In genomic region chr11:19646308-19646707, GRCh38 we compare ENCODE assay signal across 19 cellular contexts.
"Had no signal": no experiment of that assay in that cellular context is flagged by ENCODE, and none has a peak within 500 bp of the region (broad histone marks: within the 10 kb centered on the region; RNA-seq: fewer than 3 reads in every experiment).

No MANE protein-coding gene starts in this region.

- H3K9me3 ChIP-seq: adrenal gland, colonic mucosa, esophagus squamous epithelium, gastrocnemius medialis, left lung, tibial nerve, vagina had no signal

- H3K4me1 ChIP-seq: colonic mucosa had no signal

- H3K36me3 ChIP-seq: adrenal gland, colonic mucosa, esophagus squamous epithelium, gastrocnemius medialis, left lung, tibial nerve, vagina had no signal

- DNase-seq: activated CD4-positive, alpha-beta memory T cell treated with anti-CD3 and anti-CD28 coated beads, Interleukin-2, amount 10 ng/mL, durations not matched to agents 7 days and 5 days; activated CD4-positive, alpha-beta T cell treated with anti-CD3 and anti-CD28 coated beads for 4 hours; activated effector memory CD4-positive, alpha-beta T cell treated with Interleukin-2 at 50 U/mL for 16 hours; activated naive CD4-positive, alpha-beta T cell treated with anti-CD3 and anti-CD28 coated beads, Interleukin-2, amount 50 U/mL, for 16 hours; activated T-cell treated with anti-CD3 and anti-CD28 coated beads, Interleukin-2, amount 50 U/mL, for 4 hours; caudate nucleus; colonic mucosa; esophagus squamous epithelium; gastrocnemius medialis; mesendoderm; stimulated activated CD4-positive, alpha-beta T cell treated with anti-CD3 and anti-CD28 coated beads, Interleukin-15, amount 100 ng/mL, for 24 hours; stimulated activated CD4-positive, alpha-beta T cell treated with anti-CD3 and anti-CD28 coated beads, Interleukin-4, amount 100 ng/mL, for 1 hour; stimulated activated naive B cell treated with anti-CD40 and anti-IgM and Interleukin-4, amounts not matched to agents 10 μg/mL and 1 μg/mL and 100 μg/mL, for 72 hours had no signal

- H3K4me3 ChIP-seq: adrenal gland, colonic mucosa, esophagus squamous epithelium, gastrocnemius medialis, left lung, skin epidermis, tibial nerve, vagina had no signal

- H3K27ac ChIP-seq: adrenal gland, colonic mucosa, esophagus squamous epithelium, gastrocnemius medialis, left lung, skin epidermis, tibial nerve, vagina had no signal

- H3K27me3 ChIP-seq: adrenal gland, colonic mucosa, esophagus squamous epithelium, gastrocnemius medialis, left lung, tibial nerve, vagina had no signal

- ATAC-seq: activated T-cell treated with anti-CD3 and anti-CD28 coated beads, Interleukin-2, amount 50 U/mL, for 4 hours; stimulated activated naive B cell treated with anti-CD40 and anti-IgM and Interleukin-4, amounts not matched to agents 10 μg/mL and 1 μg/mL and 100 μg/mL, for 72 hours; WTC11 had no signal
